1 cellular context compared by ENCODE assay signal in the genomic region with DNA sequence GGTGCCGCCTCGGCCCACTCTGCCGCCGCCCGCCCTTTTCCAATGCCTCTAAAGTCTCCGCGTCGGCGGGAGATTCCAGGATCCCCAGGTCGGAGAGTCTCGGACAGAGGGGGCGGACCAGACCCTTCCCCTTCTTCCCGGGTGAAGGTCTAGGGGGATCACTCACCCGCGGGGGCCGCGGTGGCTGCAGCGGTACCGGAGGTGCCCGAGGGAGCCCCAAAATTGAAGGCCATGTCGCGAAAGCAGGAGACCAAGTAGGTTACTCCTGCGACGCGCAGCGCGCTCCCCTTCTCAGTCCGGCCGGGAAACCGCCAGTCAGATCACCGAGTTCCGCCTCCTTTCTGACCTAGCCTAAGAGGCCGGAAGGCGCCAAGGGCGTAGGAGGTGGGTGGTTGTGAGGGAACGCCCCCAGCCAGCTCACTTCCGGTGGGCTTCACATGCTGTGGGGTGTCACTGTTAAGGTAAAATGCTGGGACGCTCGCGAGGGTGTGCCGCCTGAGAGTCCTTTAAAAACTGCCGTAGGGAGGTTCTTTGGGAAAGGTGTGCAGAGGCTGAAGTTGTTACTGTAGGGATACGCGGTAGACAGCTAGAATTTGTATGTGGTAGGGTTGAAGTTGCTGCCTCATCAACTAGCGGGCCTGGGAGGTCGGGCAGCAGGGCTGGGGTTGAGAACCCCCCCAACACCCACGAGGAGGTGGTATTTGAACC.
A peak's percentile ranks its signal among the peaks of the same experiment; 100 is the strongest.
TF ChIP-seq lines count a peak whose summit lies in the region.

NUP54 (minus strand) TSS at position 256 of the 708 bp plus-strand sequence; CDS start at position 233, 23 bp downstream.

TF ChIP-seq in K562, 482 proteins besides CTCF, POLR2A, EP300 and RAD21 (continued from another document and continues in another):
- 0 out of 2 replicates have a peak, but pooled peaks have one; percentile 33 for TF ChIP-seq SMARCE1 (IDR thresholded peaks at IDR 0.05)
- peak; percentile 99 for TF ChIP-seq ZFX (CRISPR knock-in tag; IDR thresholded peaks at IDR 0.05)
- TF ChIP-seq, protein P1, sequence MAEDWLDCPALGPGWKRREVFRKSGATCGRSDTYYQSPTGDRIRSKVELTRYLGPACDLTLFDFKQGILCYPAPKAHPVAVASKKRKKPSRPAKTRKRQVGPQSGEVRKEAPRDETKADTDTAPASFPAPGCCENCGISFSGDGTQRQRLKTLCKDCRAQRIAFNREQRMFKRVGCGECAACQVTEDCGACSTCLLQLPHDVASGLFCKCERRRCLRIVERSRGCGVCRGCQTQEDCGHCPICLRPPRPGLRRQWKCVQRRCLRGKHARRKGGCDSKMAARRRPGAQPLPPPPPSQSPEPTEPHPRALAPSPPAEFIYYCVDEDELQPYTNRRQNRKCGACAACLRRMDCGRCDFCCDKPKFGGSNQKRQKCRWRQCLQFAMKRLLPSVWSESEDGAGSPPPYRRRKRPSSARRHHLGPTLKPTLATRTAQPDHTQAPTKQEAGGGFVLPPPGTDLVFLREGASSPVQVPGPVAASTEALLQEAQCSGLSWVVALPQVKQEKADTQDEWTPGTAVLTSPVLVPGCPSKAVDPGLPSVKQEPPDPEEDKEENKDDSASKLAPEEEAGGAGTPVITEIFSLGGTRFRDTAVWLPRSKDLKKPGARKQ (CRISPR knock-in tag; IDR thresholded peaks at IDR 0.05): no peak
- TF ChIP-seq POLR3G (IDR thresholded peaks at IDR 0.05; ENCODE audit: extremely low read depth, insufficient read length, insufficient replicate concordance): no peak
- TF ChIP-seq, protein P2, sequence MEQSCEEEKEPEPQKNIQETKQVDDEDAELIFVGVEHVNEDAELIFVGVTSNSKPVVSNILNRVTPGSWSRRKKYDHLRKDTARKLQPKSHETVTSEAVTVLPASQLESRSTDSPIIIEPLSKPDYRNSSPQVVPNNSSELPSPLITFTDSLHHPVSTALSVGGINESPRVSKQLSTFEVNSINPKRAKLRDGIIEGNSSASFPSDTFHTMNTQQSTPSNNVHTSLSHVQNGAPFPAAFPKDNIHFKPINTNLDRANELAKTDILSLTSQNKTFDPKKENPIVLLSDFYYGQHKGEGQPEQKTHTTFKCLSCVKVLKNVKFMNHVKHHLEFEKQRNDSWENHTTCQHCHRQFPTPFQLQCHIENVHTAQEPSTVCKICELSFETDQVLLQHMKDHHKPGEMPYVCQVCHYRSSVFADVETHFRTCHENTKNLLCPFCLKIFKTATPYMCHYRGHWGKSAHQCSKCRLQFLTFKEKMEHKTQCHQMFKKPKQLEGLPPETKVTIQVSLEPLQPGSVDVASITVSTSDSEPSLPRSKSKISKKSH (CRISPR knock-in tag; IDR thresholded peaks at IDR 0.05): no peak
- TF ChIP-seq JUND (IDR thresholded peaks at IDR 0.05; ENCODE audit: borderline replicate concordance, low read depth, low read length): peak; percentile 83
- no peak for TF ChIP-seq JUND (tag; IDR thresholded peaks at IDR 0.05; ENCODE audit: borderline replicate concordance, low read depth, low read length)
- TF ChIP-seq E4F1 (CRISPR knock-in tag; IDR thresholded peaks at IDR 0.05; ENCODE audit: borderline replicate concordance): peak; percentile 60; the same call in 1 of the 2 replicates
- TF ChIP-seq, protein P3, sequence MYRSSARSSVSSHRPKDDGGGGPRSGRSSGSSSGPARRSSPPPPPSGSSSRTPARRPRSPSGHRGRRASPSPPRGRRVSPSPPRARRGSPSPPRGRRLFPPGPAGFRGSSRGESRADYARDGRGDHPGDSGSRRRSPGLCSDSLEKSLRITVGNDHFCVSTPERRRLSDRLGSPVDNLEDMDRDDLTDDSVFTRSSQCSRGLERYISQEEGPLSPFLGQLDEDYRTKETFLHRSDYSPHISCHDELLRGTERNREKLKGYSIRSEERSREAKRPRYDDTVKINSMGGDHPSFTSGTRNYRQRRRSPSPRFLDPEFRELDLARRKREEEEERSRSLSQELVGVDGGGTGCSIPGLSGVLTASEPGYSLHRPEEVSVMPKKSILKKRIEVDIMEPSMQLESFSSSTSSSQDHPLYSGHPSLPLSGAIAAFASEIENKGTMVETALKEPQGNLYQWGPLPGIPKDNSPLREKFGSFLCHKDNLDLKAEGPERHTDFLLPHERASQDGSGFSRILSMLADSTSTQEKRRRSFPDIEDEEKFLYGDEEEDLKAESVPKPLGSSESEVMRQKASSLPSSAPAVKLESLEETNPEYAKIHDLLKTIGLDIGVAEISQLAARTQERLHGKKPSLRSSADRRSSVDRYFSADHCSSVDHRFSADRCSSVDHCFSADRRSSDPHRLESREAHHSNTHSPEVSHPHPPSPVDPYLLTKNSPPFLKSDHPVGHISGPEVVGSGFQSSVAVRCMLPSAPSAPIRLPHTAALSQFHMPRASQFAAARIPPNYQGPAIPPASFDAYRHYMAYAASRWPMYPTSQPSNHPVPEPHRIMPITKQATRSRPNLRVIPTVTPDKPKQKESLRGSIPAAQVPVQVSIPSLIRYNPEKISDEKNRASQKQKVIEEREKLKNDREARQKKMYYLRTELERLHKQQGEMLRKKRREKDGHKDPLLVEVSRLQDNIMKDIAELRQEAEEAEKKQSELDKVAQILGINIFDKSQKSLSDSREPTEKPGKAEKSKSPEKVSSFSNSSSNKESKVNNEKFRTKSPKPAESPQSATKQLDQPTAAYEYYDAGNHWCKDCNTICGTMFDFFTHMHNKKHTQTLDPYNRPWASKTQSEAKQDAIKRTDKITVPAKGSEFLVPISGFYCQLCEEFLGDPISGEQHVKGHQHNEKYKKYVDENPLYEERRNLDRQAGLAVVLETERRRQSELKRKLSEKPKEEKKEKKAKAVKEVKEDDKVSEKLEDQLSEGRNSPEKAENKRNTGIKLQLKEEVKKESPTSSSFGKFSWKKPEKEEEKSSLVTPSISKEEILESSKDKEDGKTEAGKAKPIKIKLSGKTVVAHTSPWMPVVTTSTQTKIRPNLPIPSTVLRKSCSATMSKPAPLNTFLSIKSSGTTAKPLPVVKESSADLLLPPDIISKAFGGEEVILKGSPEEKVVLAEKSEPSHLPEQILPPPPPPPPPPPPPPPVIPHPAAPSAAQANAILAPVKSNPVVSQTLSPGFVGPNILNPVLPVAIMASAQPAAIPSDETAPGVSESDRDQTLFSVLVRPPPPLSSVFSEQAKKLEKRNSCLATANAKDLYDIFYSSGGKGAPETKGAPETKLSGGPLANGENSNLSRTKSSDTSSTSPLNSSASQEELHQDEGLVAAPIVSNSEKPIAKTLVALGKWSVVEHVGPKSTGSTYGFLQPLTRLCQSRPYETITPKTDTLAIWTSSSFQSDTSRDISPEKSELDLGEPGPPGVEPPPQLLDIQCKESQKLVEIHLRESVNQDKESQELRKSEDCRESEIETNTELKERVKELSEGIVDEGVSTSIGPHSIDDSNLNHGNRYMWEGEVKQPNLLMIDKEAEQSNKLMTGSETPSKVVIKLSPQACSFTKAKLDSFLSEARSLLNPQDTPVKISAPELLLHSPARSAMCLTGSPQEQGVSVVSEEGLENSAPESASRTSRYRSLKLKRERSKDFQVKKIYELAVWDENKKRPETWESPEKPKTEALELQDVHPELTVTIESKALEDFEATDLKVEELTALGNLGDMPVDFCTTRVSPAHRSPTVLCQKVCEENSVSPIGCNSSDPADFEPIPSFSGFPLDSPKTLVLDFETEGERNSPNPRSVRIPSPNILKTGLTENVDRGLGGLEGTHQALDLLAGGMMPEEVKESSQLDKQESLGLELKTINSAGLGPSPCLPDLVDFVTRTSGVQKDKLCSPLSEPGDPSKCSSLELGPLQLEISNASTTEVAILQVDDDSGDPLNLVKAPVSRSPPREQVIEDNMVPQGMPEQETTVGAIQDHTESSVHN (IDR thresholded peaks at IDR 0.05; ENCODE audit: borderline replicate concordance in 1 of 2, low read depth in 1 of 2): peak in 1 of 2 experiments; percentile 63; a peak in 2 of 4 replicates
- peak; percentile 98 for TF ChIP-seq GABPA (tag; conservative IDR thresholded peaks at IDR 0.05; ENCODE audit: low read depth)
- peak; percentile 94 for TF ChIP-seq RBM22 (IDR thresholded peaks at IDR 0.05; ENCODE audit: low read depth, low read length, poor library complexity, severe bottlenecking)
- TF ChIP-seq, protein P4, sequence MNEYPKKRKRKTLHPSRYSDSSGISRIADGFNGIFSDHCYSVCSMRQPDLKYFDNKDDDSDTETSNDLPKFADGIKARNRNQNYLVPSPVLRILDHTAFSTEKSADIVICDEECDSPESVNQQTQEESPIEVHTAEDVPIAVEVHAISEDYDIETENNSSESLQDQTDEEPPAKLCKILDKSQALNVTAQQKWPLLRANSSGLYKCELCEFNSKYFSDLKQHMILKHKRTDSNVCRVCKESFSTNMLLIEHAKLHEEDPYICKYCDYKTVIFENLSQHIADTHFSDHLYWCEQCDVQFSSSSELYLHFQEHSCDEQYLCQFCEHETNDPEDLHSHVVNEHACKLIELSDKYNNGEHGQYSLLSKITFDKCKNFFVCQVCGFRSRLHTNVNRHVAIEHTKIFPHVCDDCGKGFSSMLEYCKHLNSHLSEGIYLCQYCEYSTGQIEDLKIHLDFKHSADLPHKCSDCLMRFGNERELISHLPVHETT (CRISPR knock-in tag; conservative IDR thresholded peaks at IDR 0.05 in 1 of 2, IDR thresholded peaks at IDR 0.05 in 1 of 2): peak; percentile 35 to 94; a peak in 2 of 4 replicates
- no peak for TF ChIP-seq MYBL2 (IDR thresholded peaks at IDR 0.05; ENCODE audit: low read depth)
- no peak for TF ChIP-seq MYBL2 (CRISPR knock-in tag; IDR thresholded peaks at IDR 0.05; ENCODE audit: borderline replicate concordance)
- 0 out of 2 replicates have a peak, but pooled peaks have one; percentile 13 for TF ChIP-seq THAP7 (CRISPR knock-in tag; IDR thresholded peaks at IDR 0.05)
- TF ChIP-seq ETV6 (IDR thresholded peaks at IDR 0.05; ENCODE audit: borderline replicate concordance in 1 of 2, low read depth in 2 of 2, low read length in 1 of 2): no peak
- TF ChIP-seq ETV6 (CRISPR knock-in tag; IDR thresholded peaks at IDR 0.05; ENCODE audit: borderline replicate concordance): 0 out of 2 replicates have a peak, but pooled peaks have one; percentile 35
- 0 out of 2 replicates have a peak, but pooled peaks have one; percentile 20 for TF ChIP-seq RHOXF2B (CRISPR knock-in tag; conservative IDR thresholded peaks at IDR 0.05)
- TF ChIP-seq ZNF431 (CRISPR knock-in tag; IDR thresholded peaks at IDR 0.05): peak; percentile 71; the same call in 1 of the 2 replicates
- 0 out of 4 replicates have a peak, but pooled peaks of 1 of the 2 experiments have one; percentile 47 for TF ChIP-seq SRF (CRISPR knock-in tag; IDR thresholded peaks at IDR 0.05)
- TF ChIP-seq SREBF1 (IDR thresholded peaks at IDR 0.05; ENCODE audit: borderline replicate concordance, low read depth, low read length): no peak
- TF ChIP-seq, protein P5, sequence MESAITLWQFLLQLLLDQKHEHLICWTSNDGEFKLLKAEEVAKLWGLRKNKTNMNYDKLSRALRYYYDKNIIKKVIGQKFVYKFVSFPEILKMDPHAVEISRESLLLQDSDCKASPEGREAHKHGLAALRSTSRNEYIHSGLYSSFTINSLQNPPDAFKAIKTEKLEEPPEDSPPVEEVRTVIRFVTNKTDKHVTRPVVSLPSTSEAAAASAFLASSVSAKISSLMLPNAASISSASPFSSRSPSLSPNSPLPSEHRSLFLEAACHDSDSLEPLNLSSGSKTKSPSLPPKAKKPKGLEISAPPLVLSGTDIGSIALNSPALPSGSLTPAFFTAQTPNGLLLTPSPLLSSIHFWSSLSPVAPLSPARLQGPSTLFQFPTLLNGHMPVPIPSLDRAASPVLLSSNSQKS (CRISPR knock-in tag; IDR thresholded peaks at IDR 0.05): no peak
- TF ChIP-seq ZNF311 (CRISPR knock-in tag; IDR thresholded peaks at IDR 0.05): no peak
- no peak for TF ChIP-seq NFIX (CRISPR knock-in tag; IDR thresholded peaks at IDR 0.05; ENCODE audit: low read depth)
- TF ChIP-seq, protein P6, sequence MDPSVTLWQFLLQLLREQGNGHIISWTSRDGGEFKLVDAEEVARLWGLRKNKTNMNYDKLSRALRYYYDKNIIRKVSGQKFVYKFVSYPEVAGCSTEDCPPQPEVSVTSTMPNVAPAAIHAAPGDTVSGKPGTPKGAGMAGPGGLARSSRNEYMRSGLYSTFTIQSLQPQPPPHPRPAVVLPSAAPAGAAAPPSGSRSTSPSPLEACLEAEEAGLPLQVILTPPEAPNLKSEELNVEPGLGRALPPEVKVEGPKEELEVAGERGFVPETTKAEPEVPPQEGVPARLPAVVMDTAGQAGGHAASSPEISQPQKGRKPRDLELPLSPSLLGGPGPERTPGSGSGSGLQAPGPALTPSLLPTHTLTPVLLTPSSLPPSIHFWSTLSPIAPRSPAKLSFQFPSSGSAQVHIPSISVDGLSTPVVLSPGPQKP (CRISPR knock-in tag; IDR thresholded peaks at IDR 0.05): no peak
- TF ChIP-seq ZFP91 (CRISPR knock-in tag; IDR thresholded peaks at IDR 0.05): no peak
